In genomic region chr11:110856993-110857812, GRCh38 we compare ENCODE assay signal across 18 cellular contexts.
DNase-seq lines count a peak whose midpoint lies in the region; ATAC-seq and TF ChIP-seq lines count a peak whose summit lies in the region.
"Had no signal": no experiment of that assay in that cellular context is flagged by ENCODE, and none has a peak within 500 bp of the region (broad histone marks: within the 10 kb centered on the region; RNA-seq: fewer than 3 reads in every experiment).

No MANE protein-coding gene starts in this region.

- H3K4me3 Mint-ChIP-seq in GM23338, result no peak overlapping the region
- H3K4me3 Mint-ChIP-seq: activated naive CD4-positive, alpha-beta T cell treated with anti-CD3 and anti-CD28 coated beads, Interleukin-2, amount 50 U/mL, for 24 hours had no signal

- TF ChIP-seq CTCF in GM06990 (IDR thresholded peaks at IDR 0.05; ENCODE audit: insufficient read depth, low read length, poor library complexity, severe bottlenecking) (no peak), fibroblast of mammary gland (conservative IDR thresholded peaks at IDR 0.05; ENCODE audit: control insufficient read depth, insufficient read depth, low read depth, low read length) (no peak), GM23338 (conservative IDR thresholded peaks at IDR 0.05; ENCODE audit: low read depth in 2 of 2) (no peak), esophagus muscularis mucosa (IDR thresholded peaks at IDR 0.05) (no peak)

- H4K20me1 ChIP-seq in GM23338 (replicated peaks; ENCODE audit: insufficient read depth), result no peaks in the 10 kb centered on the region

- no peaks in the 10 kb centered on the region for H3F3A ChIP-seq in GM23338 (replicated peaks; ENCODE audit: low read depth)

- H3K79me2 ChIP-seq in GM23338 (replicated peaks; ENCODE audit: insufficient read depth), result no peaks in the 10 kb centered on the region

- H3K27ac Mint-ChIP-seq in GM23338, result no peak overlapping the region
- H3K27ac Mint-ChIP-seq: activated naive CD4-positive, alpha-beta T cell treated with anti-CD3 and anti-CD28 coated beads, Interleukin-2, amount 50 U/mL, for 24 hours; IgD-negative memory B cell had no signal

- H3K27me3 ChIP-seq in GM06990 (replicated peaks; ENCODE audit: control insufficient read depth, insufficient read depth, low read length), result no peaks in the 10 kb centered on the region
- H3K27me3 ChIP-seq in GM23338 (ENCODE audit: insufficient read depth), result no peaks in the 10 kb centered on the region
- no peaks in the 10 kb centered on the region for H3K27me3 ChIP-seq in esophagus muscularis mucosa
- H3K27me3 ChIP-seq: heart left ventricle had no signal

- H3K27me3 Mint-ChIP-seq in GM23338 (ENCODE audit: insufficient read depth, low read depth, poor library complexity), result no peaks in the 10 kb centered on the region
- H3K27me3 Mint-ChIP-seq: activated naive CD4-positive, alpha-beta T cell treated with anti-CD3 and anti-CD28 coated beads, Interleukin-2, amount 50 U/mL, for 24 hours had no signal

- H2AFZ ChIP-seq in GM23338, result no peak overlapping the region

- H3K4me3 ChIP-seq in GM06990 (replicated peaks; ENCODE audit: low read depth, low read length) (no peak overlapping the region), fibroblast of mammary gland (ENCODE audit: control insufficient read depth, low read depth, low read length) (no peak overlapping the region), GM23338 (no peak overlapping the region), esophagus muscularis mucosa (no peak overlapping the region)
- H3K4me3 ChIP-seq: HAP-1, heart left ventricle, mucosa of descending colon had no signal

- TF ChIP-seq POLR2A in esophagus muscularis mucosa (IDR thresholded peaks at IDR 0.05; ENCODE audit: low read depth), result no peak

- H3K36me3 ChIP-seq in GM06990 (ENCODE audit: control insufficient read depth, insufficient read depth, low read length) (no peaks in the 10 kb centered on the region), GM23338 (ENCODE audit: insufficient read depth) (no peaks in the 10 kb centered on the region), esophagus muscularis mucosa (no peaks in the 10 kb centered on the region)
- H3K36me3 ChIP-seq: HAP-1, heart left ventricle had no signal

- no peak overlapping the region for H3K27ac ChIP-seq in GM23338 (ENCODE audit: low read depth)
- no peak overlapping the region for H3K27ac ChIP-seq in esophagus muscularis mucosa (replicated peaks in 1 of 4)

- H3K4me1 ChIP-seq in GM23338 (ENCODE audit: insufficient read depth) (0 out of 2 replicates have a peak, but pooled peaks cover 4% of the 10 kb centered on the region), esophagus muscularis mucosa (peaks cover 0 to 25% (median 15%) of the 10 kb centered on the region in 4 donors)
- H3K4me1 ChIP-seq: HAP-1 had no signal

- no peaks in the 10 kb centered on the region for H3K9me3 ChIP-seq in esophagus muscularis mucosa
- H3K9me3 ChIP-seq: HAP-1, heart left ventricle, mucosa of descending colon had no signal

- intact Hi-C loops in esophagus muscularis mucosa (cut with DNase I), result no loop called here

- WGBS in esophagus muscularis mucosa, result 64% methylated on average over 3 of the region's 3 CpGs

- H3K4me1 Mint-ChIP-seq in GM23338, result peaks cover 5% of the 10 kb centered on the region
- H3K4me1 Mint-ChIP-seq: activated naive CD4-positive, alpha-beta T cell treated with anti-CD3 and anti-CD28 coated beads, Interleukin-2, amount 50 U/mL, for 24 hours had no signal

- H3K9me3 Mint-ChIP-seq in GM23338, result no peaks in the 10 kb centered on the region
- H3K9me3 Mint-ChIP-seq: activated naive CD4-positive, alpha-beta T cell treated with anti-CD3 and anti-CD28 coated beads, Interleukin-2, amount 50 U/mL, for 24 hours; IgD-negative memory B cell had no signal

- no peak for TF ChIP-seq EP300 in esophagus muscularis mucosa (IDR thresholded peaks at IDR 0.05)

- H3K9me2 ChIP-seq in GM23338 (ENCODE audit: insufficient read depth), result no peaks in the 10 kb centered on the region

- DNase-seq in GM06990 (ENCODE audit: extremely low read depth, insufficient read length) (peak; percentile 37), fibroblast of mammary gland (ENCODE audit: low read depth) (peak; percentile 66), GM23338 (ENCODE audit: low spot score) (no peak), NCI-H1694 (lab: John Stamatoyannopoulos, UW) (no peak), esophagus muscularis mucosa (ENCODE audit: extremely low spot score) (no peak)
- DNase-seq: caudate nucleus; NCI-H345; stimulated activated CD4-positive, alpha-beta T cell treated with anti-CD3 and anti-CD28 coated beads, Interleukin-15, amount 100 ng/mL, for 24 hours; SW 1271 had no signal

- no peak overlapping the region for H3K4me2 ChIP-seq in GM23338

- H3K36me3 Mint-ChIP-seq in GM23338 (ENCODE audit: low read depth), result no peaks in the 10 kb centered on the region
- H3K36me3 Mint-ChIP-seq: activated naive CD4-positive, alpha-beta T cell treated with anti-CD3 and anti-CD28 coated beads, Interleukin-2, amount 50 U/mL, for 24 hours; IgD-negative memory B cell had no signal

- ATAC-seq in GM21576 (IDR thresholded peaks at IDR 0.05; ENCODE audit: unreplicated experiment) (peak; percentile 48), HG03460 (IDR thresholded peaks at IDR 0.05; ENCODE audit: unreplicated experiment) (peak; percentile 43), GM23338 (no peak), GM18909 (IDR thresholded peaks at IDR 0.05; ENCODE audit: poor library complexity, unreplicated experiment) (no peak)
- ATAC-seq: Panc1 had no signal

TF ChIP-seq in GM23338, 12 proteins besides CTCF, POLR2A, EP300 and RAD21 (continues in another document):
- no peak for TF ChIP-seq REST (IDR thresholded peaks at IDR 0.05; ENCODE audit: unreplicated experiment)
- no peak for TF ChIP-seq NANOG (IDR thresholded peaks at IDR 0.05; ENCODE audit: borderline replicate concordance)
- TF ChIP-seq ZNF331 (CRISPR knock-in tag; IDR thresholded peaks at IDR 0.05; ENCODE audit: low read depth), result no peak
- TF ChIP-seq EZH2phosphoT487 (IDR thresholded peaks at IDR 0.05; ENCODE audit: unreplicated experiment), result no peak
- TF ChIP-seq JUNB (IDR thresholded peaks at IDR 0.05; ENCODE audit: unreplicated experiment), result no peak
- no peak for TF ChIP-seq CREB1 (CRISPR knock-in tag; IDR thresholded peaks at IDR 0.05; ENCODE audit: low read depth)

Comparison
In these comparisons a context has a peak if more than half of its experiments do, and no peak if none do; other contexts are left out.
1. DNase-seq: peak in GM06990 (single experiment) and fibroblast of mammary gland (single experiment); none in GM23338 (single experiment), NCI-H1694 (single experiment) and esophagus muscularis mucosa (single experiment).
2. ATAC-seq: peak in GM21576 (single experiment) and HG03460 (single experiment); none in GM23338 (single experiment) and GM18909 (single experiment).